ENCODE assay signal across 19 cellular contexts in the genomic region with DNA sequence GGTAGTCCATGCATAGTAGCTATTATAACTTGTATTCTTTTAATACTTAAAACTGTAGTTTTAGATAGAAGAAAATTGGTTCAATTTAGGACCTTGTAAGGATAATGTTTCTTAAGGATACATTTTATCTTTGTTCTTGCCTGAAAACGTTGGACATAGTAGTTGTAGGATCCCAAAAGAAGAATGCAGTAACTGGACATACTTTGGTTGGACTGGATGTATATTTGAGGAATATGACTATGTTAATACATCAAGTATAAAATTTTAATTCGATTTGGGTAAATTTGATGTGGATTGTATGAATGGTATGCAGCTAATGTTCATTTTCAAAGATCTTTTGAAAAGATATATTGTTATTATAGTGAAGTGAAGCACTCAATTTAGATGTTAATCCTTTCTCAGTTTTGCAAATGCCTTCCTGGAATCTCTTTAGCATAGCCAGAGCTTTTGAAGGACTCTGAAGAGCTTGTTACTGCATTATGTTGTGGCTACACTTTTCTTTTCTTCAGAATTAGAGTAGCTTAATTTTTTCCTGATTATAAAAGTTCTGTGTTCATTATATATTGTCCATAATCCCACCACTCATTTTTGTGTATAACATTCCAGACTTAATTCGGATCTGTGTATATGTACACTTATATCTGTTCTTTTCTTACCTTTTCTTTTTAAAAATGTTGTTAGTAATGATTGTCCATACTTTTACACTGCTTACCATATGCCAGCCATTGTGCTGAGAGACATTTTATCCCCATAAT. TPM values are rescaled to one million over a fixed set of nuclear protein-coding genes. Genes with fewer than 3 reads are reported as not detected.
DNase-seq lines count a peak whose midpoint lies in the region; ATAC-seq, FAIRE-seq and TF ChIP-seq lines count a peak whose summit lies in the region.
"Had no signal": no experiment of that assay in that cellular context is flagged by ENCODE, and none has a peak within 500 bp of the region (broad histone marks: within the 10 kb centered on the region; RNA-seq: fewer than 3 reads in every experiment).

No MANE protein-coding gene starts in this region.

- peaks cover 88% of the 10 kb centered on the region for H4K20me1 ChIP-seq in astrocyte (ENCODE audit: insufficient read depth, low read length)

- ATAC-seq in GM21423 (IDR thresholded peaks at IDR 0.05; ENCODE audit: unreplicated experiment): no peak
- ATAC-seq: A549 had no signal

- H3K9me3 ChIP-seq in HUES64 (ENCODE audit: insufficient read depth, low read depth, low read length): no peaks in the 10 kb centered on the region
- H3K9me3 ChIP-seq in astrocyte (ENCODE audit: insufficient read depth, low read depth, low read length): no peaks in the 10 kb centered on the region
- H3K9me3 ChIP-seq: A549 had no signal

- no peaks in the 10 kb centered on the region for H3K9me3 Mint-ChIP-seq in astrocyte (ENCODE audit: unreplicated experiment)
- H3K9me3 Mint-ChIP-seq in mesothelial cell of epicardium: peaks cover 3% of the 10 kb centered on the region
- no peaks in the 10 kb centered on the region for H3K9me3 Mint-ChIP-seq in activated naive CD8-positive, alpha-beta T cell treated with anti-CD3 and anti-CD28 coated beads for 36 hours
- H3K9me3 Mint-ChIP-seq: CD4-positive, alpha-beta T cell had no signal

- no peak for TF ChIP-seq CTCF in astrocyte (IDR thresholded peaks at IDR 0.05; ENCODE audit: insufficient read depth, low read depth, low read length)
- TF ChIP-seq CTCF in mesothelial cell of epicardium (IDR thresholded peaks at IDR 0.05; ENCODE audit: unreplicated experiment): no peak

- 3% methylated on average over 2 of the region's 3 CpGs for WGBS in HUES64

- H3K4me1 Mint-ChIP-seq in astrocyte (ENCODE audit: low read depth, unreplicated experiment) (peaks cover 43% of the 10 kb centered on the region), mesothelial cell of epicardium (peaks cover 21% of the 10 kb centered on the region)
- H3K4me1 Mint-ChIP-seq in activated naive CD8-positive, alpha-beta T cell treated with anti-CD3 and anti-CD28 coated beads for 36 hours: peaks cover 2% of the 10 kb centered on the region

- H3K27me3 ChIP-seq in HUES64 (ENCODE audit: insufficient read depth, low read length): no peaks in the 10 kb centered on the region
- no peaks in the 10 kb centered on the region for H3K27me3 ChIP-seq in astrocyte (ENCODE audit: insufficient read depth, low read length)

- peaks cover 93% of the 10 kb centered on the region for H3K79me2 ChIP-seq in astrocyte (ENCODE audit: insufficient read depth, low read length)

- H3K27ac ChIP-seq in HUES64 (ENCODE audit: low read depth, low read length) (peak overlapping the region; percentile 93), astrocyte (ENCODE audit: low read depth, low read length) (no peak overlapping the region)
- H3K27ac ChIP-seq: A549, PC-9, RWPE1 had no signal

- no peaks in the 10 kb centered on the region for H3K27me3 Mint-ChIP-seq in astrocyte (ENCODE audit: low read depth, unreplicated experiment)
- H3K27me3 Mint-ChIP-seq in mesothelial cell of epicardium (ENCODE audit: low read depth): no peaks in the 10 kb centered on the region
- H3K27me3 Mint-ChIP-seq in activated naive CD8-positive, alpha-beta T cell treated with anti-CD3 and anti-CD28 coated beads for 36 hours: peaks cover 12% of the 10 kb centered on the region
- H3K27me3 Mint-ChIP-seq: CD4-positive, alpha-beta T cell had no signal

- no peak overlapping the region for H3K4me2 ChIP-seq in astrocyte (ENCODE audit: low read length)
- H3K4me2 ChIP-seq: A549, PC-9 had no signal

- FAIRE-seq in GM12892 (lab: Jason Lieb, UNC) (peak; percentile 5), astrocyte (lab: Jason Lieb, UNC) (peak; percentile 13)
- FAIRE-seq: A549, GM12891, GM18507, H54 had no signal

- H3K4me3 Mint-ChIP-seq in astrocyte (ENCODE audit: unreplicated experiment) (no peak overlapping the region), mesothelial cell of epicardium (no peak overlapping the region)
- H3K4me3 Mint-ChIP-seq in activated naive CD8-positive, alpha-beta T cell treated with anti-CD3 and anti-CD28 coated beads for 36 hours: no peak overlapping the region
- H3K4me3 Mint-ChIP-seq: CD4-positive, alpha-beta T cell had no signal

- H3K9ac ChIP-seq in HUES64 (ENCODE audit: low read depth, low read length) (0 out of 2 replicates have a peak overlapping the region, but pooled peaks have one; percentile 0), astrocyte (ENCODE audit: low read length) (no peak overlapping the region)

- no peak for TF ChIP-seq POLR2A in GM12892 (IDR thresholded peaks at IDR 0.05; ENCODE audit: low read depth, low read length)

- H3K27ac Mint-ChIP-seq in astrocyte (ENCODE audit: unreplicated experiment): no peak overlapping the region
- peak overlapping the region; percentile 66 for H3K27ac Mint-ChIP-seq in mesothelial cell of epicardium
- no peak overlapping the region for H3K27ac Mint-ChIP-seq in activated naive CD8-positive, alpha-beta T cell treated with anti-CD3 and anti-CD28 coated beads for 36 hours
- H3K27ac Mint-ChIP-seq: CD4-positive, alpha-beta T cell had no signal

- H3K4me3 ChIP-seq in HUES64 (ENCODE audit: low read length) (peak overlapping the region; percentile 23), astrocyte (ENCODE audit: insufficient read depth, low read depth, low read length) (no peak overlapping the region)
- H3K4me3 ChIP-seq: A549, PC-9 had no signal

- DNase-seq in GM12892 (ENCODE audit: insufficient read length) (no peak), astrocyte (ENCODE audit: low read depth) (no peak), mesothelial cell of epicardium (ENCODE audit: low spot score in 2 of 2, unreplicated experiment in 2 of 2) (no peak), NCI-H526 (lab: John Stamatoyannopoulos, UW) (no peak)
- DNase-seq in activated naive CD8-positive, alpha-beta T cell treated with anti-CD3 and anti-CD28 coated beads for 36 hours: no peak
- DNase-seq: CD4-positive, alpha-beta T cell; IMR-90; NCI-H1417 treated with DMSO at 0.1 percent for 48 hours; NCI-H2029 treated with DMSO at 0.1 percent for 48 hours; NCI-H510A; PC-9 had no signal

- no peak overlapping the region for H2AFZ ChIP-seq in astrocyte (ENCODE audit: low read depth, low read length)
- H2AFZ ChIP-seq: PC-9 had no signal

- H3K36me3 Mint-ChIP-seq in astrocyte (ENCODE audit: low read depth, unreplicated experiment) (peaks cover 12% of the 10 kb centered on the region), mesothelial cell of epicardium (peaks cover 21% of the 10 kb centered on the region)
- peaks cover 5% of the 10 kb centered on the region for H3K36me3 Mint-ChIP-seq in activated naive CD8-positive, alpha-beta T cell treated with anti-CD3 and anti-CD28 coated beads for 36 hours

- H3K4me1 ChIP-seq in HUES64 (ENCODE audit: insufficient read depth, low read length): peaks cover 68% of the 10 kb centered on the region
- H3K4me1 ChIP-seq in astrocyte (ENCODE audit: insufficient read depth, low read length): peaks cover 11% of the 10 kb centered on the region
- H3K4me1 ChIP-seq: A549 had no signal

- peaks cover 18% of the 10 kb centered on the region for H3K36me3 ChIP-seq in HUES64 (ENCODE audit: insufficient read depth, low read length)
- peaks cover 2% of the 10 kb centered on the region for H3K36me3 ChIP-seq in astrocyte (ENCODE audit: insufficient read depth, low read length)

RNA-seq across cellular contexts. Expression of a gene that starts 41.2 kb away (rescaled TPM):
- polyA plus RNA-seq in GM12892 (2012; ENCODE audit: missing spikeins): 0.28 TPM
- polyA plus RNA-seq in HUES64 (2013, experiment 1 of 2): 0.15 TPM
- 0.32 TPM for polyA plus RNA-seq in HUES64 (2013, experiment 2 of 2)
- total RNA-seq in astrocyte: 0.54 and 0.70 TPM in 2 replicates
- 0.09 to 0.18 TPM (median 0.13 TPM) in 3 replicates for total RNA-seq in mesothelial cell of epicardium
- not detected for total RNA-seq in activated naive CD8-positive, alpha-beta T cell treated with anti-CD3 and anti-CD28 coated beads for 36 hours
- total RNA-seq: M059J, PC-9 had no signal
- polyA plus RNA-seq: A549 had no signal
